ENCODE assay signal across 28 cellular contexts in the genomic region with DNA sequence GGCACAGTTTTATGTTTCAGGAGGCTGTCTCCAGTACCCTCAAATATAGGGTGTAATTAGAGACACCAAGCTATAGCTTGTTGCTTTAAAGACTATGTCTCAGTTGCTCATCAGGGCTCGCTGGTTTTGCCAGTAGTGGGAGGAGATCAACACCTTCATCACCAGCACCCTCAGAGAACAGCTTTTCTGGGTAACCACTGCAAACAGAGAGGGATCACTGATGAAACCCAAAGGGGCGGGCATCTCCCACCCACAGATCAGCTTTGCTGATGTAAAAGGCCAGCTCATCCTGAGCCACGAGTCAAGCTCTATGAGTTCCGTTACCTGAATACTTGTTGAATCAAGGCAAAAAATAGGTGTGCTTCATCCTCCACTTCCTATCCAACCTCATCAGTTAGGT.
A peak's percentile ranks its signal among the peaks of the same experiment; 100 is the strongest.
DNase-seq lines count a peak whose midpoint lies in the region; ATAC-seq and TF ChIP-seq lines count a peak whose summit lies in the region.
"Had no signal": no experiment of that assay in that cellular context is flagged by ENCODE, and none has a peak within 500 bp of the region (broad histone marks: within the 10 kb centered on the region; RNA-seq: fewer than 3 reads in every experiment).

No MANE protein-coding gene starts in this region.

- no peaks in the 10 kb centered on the region for H3K4me1 ChIP-seq in CD8-positive, alpha-beta T cell (ENCODE audit: insufficient read depth, low read length)
- H3K4me1 ChIP-seq: BE2C, prostate gland had no signal

- no peaks in the 10 kb centered on the region for H3K27me3 Mint-ChIP-seq in activated CD4-positive, alpha-beta memory T cell treated with anti-CD3 and anti-CD28 coated beads for 36 hours
- H3K27me3 Mint-ChIP-seq in activated CD4-positive, alpha-beta memory T cell treated with anti-CD3 and anti-CD28 coated beads, Interleukin-2, amount 10 ng/mL, durations not matched to agents 7 days and 5 days, result no peaks in the 10 kb centered on the region
- H3K27me3 Mint-ChIP-seq in activated T-cell treated with anti-CD3 and anti-CD28 coated beads, Interleukin-2, amount 50 U/mL, for 24 hours, result no peaks in the 10 kb centered on the region
- no peaks in the 10 kb centered on the region for H3K27me3 Mint-ChIP-seq in CD8-positive, alpha-beta T cell (ENCODE audit: low read depth)
- H3K27me3 Mint-ChIP-seq: CD8-positive, alpha-beta memory T cell; central memory CD8-positive, alpha-beta T cell; effector memory CD8-positive, alpha-beta T cell; natural killer cell treated with Interleukin-12 subunit alpha and Interleukin-12 subunit beta and Interleukin-15 and Interleukin-18, amount 100 ng/mL, for 72 hours; type B pancreatic cell had no signal

- peaks cover 7% of the 10 kb centered on the region for H3K9me3 Mint-ChIP-seq in activated CD4-positive, alpha-beta memory T cell treated with anti-CD3 and anti-CD28 coated beads for 36 hours
- H3K9me3 Mint-ChIP-seq in activated CD4-positive, alpha-beta memory T cell treated with anti-CD3 and anti-CD28 coated beads, Interleukin-2, amount 10 ng/mL, durations not matched to agents 7 days and 5 days, result no peaks in the 10 kb centered on the region
- peaks cover 7% of the 10 kb centered on the region for H3K9me3 Mint-ChIP-seq in activated T-cell treated with anti-CD3 and anti-CD28 coated beads, Interleukin-2, amount 50 U/mL, for 24 hours
- peaks cover 0 to 6% of the 10 kb centered on the region in 2 donors for H3K9me3 Mint-ChIP-seq in activated naive CD4-positive, alpha-beta T cell treated with anti-CD3 and anti-CD28 coated beads, Interleukin-2, amount 50 U/mL, for 72 hours
- no peaks in the 10 kb centered on the region for H3K9me3 Mint-ChIP-seq in CD8-positive, alpha-beta T cell
- H3K9me3 Mint-ChIP-seq: central memory CD8-positive, alpha-beta T cell; effector memory CD8-positive, alpha-beta T cell; natural killer cell treated with Interleukin-12 subunit alpha and Interleukin-12 subunit beta and Interleukin-15 and Interleukin-18, amount 100 ng/mL, for 72 hours had no signal

- no peaks in the 10 kb centered on the region for H3K36me3 ChIP-seq in CD8-positive, alpha-beta T cell (ENCODE audit: insufficient read depth, low read length)
- H3K36me3 ChIP-seq: BE2C, prostate gland had no signal

- no peaks in the 10 kb centered on the region for H3K27me3 ChIP-seq in CD8-positive, alpha-beta T cell (ENCODE audit: insufficient read depth, low read length)
- H3K27me3 ChIP-seq: BE2C had no signal

- CTCF ChIA-PET in activated CD4-positive, alpha-beta memory T cell treated with anti-CD3 and anti-CD28 coated beads for 36 hours (lab: Charles Lee), result interaction anchor here (1.0 to 1.3 kb wide), 2 partner anchors 52 to 179 kb away, joined by 3 read pairs; no protein-coding TSS in a partner anchor
- CTCF ChIA-PET in activated CD4-positive, alpha-beta memory T cell treated with anti-CD3 and anti-CD28 coated beads, Interleukin-2, amount 10 ng/mL, durations not matched to agents 7 days and 5 days (lab: Charles Lee), result no interaction called here
- CTCF ChIA-PET in CD8-positive, alpha-beta T cell (lab: Charles Lee), result no interaction called here

- ATAC-seq in activated naive CD4-positive, alpha-beta T cell treated with anti-CD3 and anti-CD28 coated beads, Interleukin-2, amount 50 U/mL, for 72 hours, result peak; percentile 47 to 77
- no peak for ATAC-seq in CD8-positive, alpha-beta T cell
- ATAC-seq: effector memory CD8-positive, alpha-beta T cell; GM23338; left cardiac atrium; mucosa of descending colon; sciatic nerve had no signal

- no peak overlapping the region for H3K27ac ChIP-seq in CD8-positive, alpha-beta T cell (ENCODE audit: low read depth, low read length)
- H3K27ac ChIP-seq: KMS-11, prostate gland had no signal

- POLR2A ChIA-PET in activated CD4-positive, alpha-beta memory T cell treated with anti-CD3 and anti-CD28 coated beads for 36 hours (lab: Charles Lee), result no interaction called here
- POLR2A ChIA-PET in activated CD4-positive, alpha-beta memory T cell treated with anti-CD3 and anti-CD28 coated beads, Interleukin-2, amount 10 ng/mL, durations not matched to agents 7 days and 5 days (lab: Charles Lee), result no interaction called here
- POLR2A ChIA-PET in CD8-positive, alpha-beta T cell (lab: Charles Lee), result no interaction called here

- H3K27ac Mint-ChIP-seq in activated CD4-positive, alpha-beta memory T cell treated with anti-CD3 and anti-CD28 coated beads for 36 hours, result no peak overlapping the region
- no peak overlapping the region for H3K27ac Mint-ChIP-seq in activated CD4-positive, alpha-beta memory T cell treated with anti-CD3 and anti-CD28 coated beads, Interleukin-2, amount 10 ng/mL, durations not matched to agents 7 days and 5 days
- no peak overlapping the region for H3K27ac Mint-ChIP-seq in activated T-cell treated with anti-CD3 and anti-CD28 coated beads, Interleukin-2, amount 50 U/mL, for 24 hours
- no peak overlapping the region for H3K27ac Mint-ChIP-seq in activated naive CD4-positive, alpha-beta T cell treated with anti-CD3 and anti-CD28 coated beads, Interleukin-2, amount 50 U/mL, for 72 hours
- H3K27ac Mint-ChIP-seq in CD8-positive, alpha-beta T cell, result no peak overlapping the region
- H3K27ac Mint-ChIP-seq: effector memory CD8-positive, alpha-beta T cell; GM23338; natural killer cell treated with Interleukin-12 subunit alpha and Interleukin-12 subunit beta and Interleukin-15 and Interleukin-18, amount 100 ng/mL, for 72 hours; type B pancreatic cell had no signal

- no peak for TF ChIP-seq CTCF in CD8-positive, alpha-beta T cell (IDR thresholded peaks at IDR 0.05)

- no peaks in the 10 kb centered on the region for H3K36me3 Mint-ChIP-seq in activated CD4-positive, alpha-beta memory T cell treated with anti-CD3 and anti-CD28 coated beads for 36 hours
- H3K36me3 Mint-ChIP-seq in activated CD4-positive, alpha-beta memory T cell treated with anti-CD3 and anti-CD28 coated beads, Interleukin-2, amount 10 ng/mL, durations not matched to agents 7 days and 5 days (ENCODE audit: low read depth), result no peaks in the 10 kb centered on the region
- no peaks in the 10 kb centered on the region for H3K36me3 Mint-ChIP-seq in activated T-cell treated with anti-CD3 and anti-CD28 coated beads, Interleukin-2, amount 50 U/mL, for 24 hours (ENCODE audit: low read depth)
- peaks cover 6 to 9% of the 10 kb centered on the region in 2 donors for H3K36me3 Mint-ChIP-seq in activated naive CD4-positive, alpha-beta T cell treated with anti-CD3 and anti-CD28 coated beads, Interleukin-2, amount 50 U/mL, for 72 hours
- H3K36me3 Mint-ChIP-seq in CD8-positive, alpha-beta T cell, result no peaks in the 10 kb centered on the region
- H3K36me3 Mint-ChIP-seq: natural killer cell treated with Interleukin-12 subunit alpha and Interleukin-12 subunit beta and Interleukin-15 and Interleukin-18, amount 100 ng/mL, for 72 hours had no signal

- no peak overlapping the region for H3K4me3 Mint-ChIP-seq in activated CD4-positive, alpha-beta memory T cell treated with anti-CD3 and anti-CD28 coated beads for 36 hours
- no peak overlapping the region for H3K4me3 Mint-ChIP-seq in activated CD4-positive, alpha-beta memory T cell treated with anti-CD3 and anti-CD28 coated beads, Interleukin-2, amount 10 ng/mL, durations not matched to agents 7 days and 5 days
- H3K4me3 Mint-ChIP-seq in activated T-cell treated with anti-CD3 and anti-CD28 coated beads, Interleukin-2, amount 50 U/mL, for 24 hours, result no peak overlapping the region
- H3K4me3 Mint-ChIP-seq in CD8-positive, alpha-beta T cell, result no peak overlapping the region
- H3K4me3 Mint-ChIP-seq: CD8-positive, alpha-beta memory T cell; central memory CD8-positive, alpha-beta T cell; effector memory CD8-positive, alpha-beta T cell; GM23338; natural killer cell treated with Interleukin-12 subunit alpha and Interleukin-12 subunit beta and Interleukin-15 and Interleukin-18, amount 100 ng/mL, for 72 hours; type B pancreatic cell had no signal

- peak; percentile 48 for DNase-seq in activated CD4-positive, alpha-beta memory T cell treated with anti-CD3 and anti-CD28 coated beads for 36 hours
- DNase-seq in activated CD4-positive, alpha-beta memory T cell treated with anti-CD3 and anti-CD28 coated beads, Interleukin-2, amount 10 ng/mL, durations not matched to agents 7 days and 5 days, result no peak
- peak; percentile 35 for DNase-seq in activated T-cell treated with anti-CD3 and anti-CD28 coated beads, Interleukin-2, amount 50 U/mL, for 24 hours
- no peak for DNase-seq in activated naive CD4-positive, alpha-beta T cell treated with anti-CD3 and anti-CD28 coated beads, Interleukin-2, amount 50 U/mL, for 72 hours (ENCODE audit: low spot score in 2 of 2)
- peak; percentile 3 for DNase-seq in stimulated activated CD4-positive, alpha-beta T cell treated with anti-CD3 and anti-CD28 coated beads, Interleukin-2, amount 100 ng/mL, for 4 hours (ENCODE audit: low read depth)
- DNase-seq in CD8-positive, alpha-beta T cell, result no peak
- DNase-seq in NCI-H1092 (lab: John Stamatoyannopoulos, UW), result no peak
- no peak for DNase-seq in T1000 (lab: John Stamatoyannopoulos, UW)
- DNase-seq: activated CD4-positive, alpha-beta T cell treated with anti-CD3 and anti-CD28 coated beads, Interleukin-2, amount 50 U/mL, for 1 hour; BE2C; CD8-positive, alpha-beta memory T cell; effector memory CD8-positive, alpha-beta T cell; hypothalamus; left cardiac atrium; MM.1S; mucosa of descending colon; NCI-H1417; NCI-H2081; occipital lobe; Right ventricle myocardium superior; substantia nigra had no signal

- intact Hi-C loops in activated CD4-positive, alpha-beta memory T cell treated with anti-CD3 and anti-CD28 coated beads for 36 hours (cut with micrococcal nuclease), result no loop called here
- intact Hi-C loops in CD8-positive, alpha-beta T cell (cut with DNase I, micrococcal nuclease), result no loop called here

- H3K4me1 Mint-ChIP-seq in activated CD4-positive, alpha-beta memory T cell treated with anti-CD3 and anti-CD28 coated beads for 36 hours (ENCODE audit: low read depth), result peaks cover 2% of the 10 kb centered on the region
- no peaks in the 10 kb centered on the region for H3K4me1 Mint-ChIP-seq in activated CD4-positive, alpha-beta memory T cell treated with anti-CD3 and anti-CD28 coated beads, Interleukin-2, amount 10 ng/mL, durations not matched to agents 7 days and 5 days
- peaks cover 11% of the 10 kb centered on the region for H3K4me1 Mint-ChIP-seq in activated T-cell treated with anti-CD3 and anti-CD28 coated beads, Interleukin-2, amount 50 U/mL, for 24 hours (ENCODE audit: low read depth)
- H3K4me1 Mint-ChIP-seq in CD8-positive, alpha-beta T cell (ENCODE audit: low read depth), result no peaks in the 10 kb centered on the region
- H3K4me1 Mint-ChIP-seq: CD8-positive, alpha-beta memory T cell; central memory CD8-positive, alpha-beta T cell; GM23338 had no signal

- H3K4me3 ChIP-seq in CD8-positive, alpha-beta T cell (ENCODE audit: low read depth, low read length), result no peak overlapping the region
- H3K4me3 ChIP-seq: GM23338, mucosa of descending colon, prostate gland had no signal

- no peaks in the 10 kb centered on the region for H3K9me3 ChIP-seq in CD8-positive, alpha-beta T cell (ENCODE audit: low read length)
- H3K9me3 ChIP-seq: BE2C, mucosa of descending colon, prostate gland had no signal

Comparison
In these comparisons a context has a peak if more than half of its experiments do, and no peak if none do; other contexts are left out.
1. DNase-seq: peak in activated CD4-positive, alpha-beta memory T cell treated with anti-CD3 and anti-CD28 coated beads for 36 hours (single experiment), activated T-cell treated with anti-CD3 and anti-CD28 coated beads, Interleukin-2, amount 50 U/mL, for 24 hours (single experiment) and stimulated activated CD4-positive, alpha-beta T cell treated with anti-CD3 and anti-CD28 coated beads, Interleukin-2, amount 100 ng/mL, for 4 hours (single experiment); none in activated CD4-positive, alpha-beta memory T cell treated with anti-CD3 and anti-CD28 coated beads, Interleukin-2, amount 10 ng/mL, durations not matched to agents 7 days and 5 days (single experiment), activated naive CD4-positive, alpha-beta T cell treated with anti-CD3 and anti-CD28 coated beads, Interleukin-2, amount 50 U/mL, for 72 hours (0 of 2), CD8-positive, alpha-beta T cell (0 of 7), NCI-H1092 (single experiment) and T1000 (single experiment).